ENCODE assay signal across 7 cellular contexts in genomic region chr6:57904356-57904755, GRCh38.
DNase-seq lines count a peak whose midpoint lies in the region; TF ChIP-seq lines count a peak whose summit lies in the region.
"Not testable (repeated sequence)": the region's sequence is repeated elsewhere in the genome, so short reads cannot be mapped to it uniquely, and the experiment has no call there.

No MANE protein-coding gene starts in this region.

- H3K27ac ChIP-seq in SJCRH30: 0 out of 2 replicates have a peak overlapping the region, but pooled peaks have one; percentile 10
- not testable (repeated sequence) for H3K27ac ChIP-seq in SK-N-SH (ENCODE audit: low read depth in 2 of 2, low read length in 1 of 2)

- CTCF ChIA-PET in HEK293T (lab: Yijun Ruan, JAX); SK-N-SH (lab: Yijun Ruan, JAX): not testable (repeated sequence)

- not testable (repeated sequence) for H3K79me2 ChIP-seq in SK-N-SH (ENCODE audit: insufficient read depth)

- DNase-seq in DMS53 treated with DMSO at 0.1 percent for 48 hours (lab: John Stamatoyannopoulos, UW; ENCODE audit: unreplicated experiment) (peak; percentile 1), NCI-H510A treated with DMSO at 0.1 percent for 48 hours (lab: John Stamatoyannopoulos, UW) (peak; percentile 29), NCI-H82 treated with DMSO at 0.1 percent for 48 hours (lab: John Stamatoyannopoulos, UW; ENCODE audit: unreplicated experiment) (peak; percentile 23), SJCRH30 (peak in 1 of 2 experiments; percentile 6), retina (peak; percentile 1)
- DNase-seq in HEK293T (ENCODE audit: extremely low spot score); SK-N-SH: not testable (repeated sequence)

- H3K9me3 ChIP-seq in SJCRH30 (replicated peaks); SK-N-SH: not testable (repeated sequence)

- 11% methylated on average over 6 of the region's 6 CpGs for WGBS in SK-N-SH (ENCODE audit: low lambda C conversion rate)

- peak overlapping the region; percentile 15; the same call in 1 of the 2 replicates for H3K4me3 ChIP-seq in SJCRH30
- H3K4me3 ChIP-seq in SK-N-SH (ENCODE audit: low read depth in 2 of 2, low read length in 1 of 2): not testable (repeated sequence)

- not testable (repeated sequence) for H4K20me1 ChIP-seq in SK-N-SH (ENCODE audit: insufficient read depth)

- TF ChIP-seq CTCF in SK-N-SH (IDR thresholded peaks at IDR 0.05): not testable (repeated sequence)

- not testable (repeated sequence) for TF ChIP-seq RAD21 in SK-N-SH (IDR thresholded peaks at IDR 0.05; ENCODE audit: low read length)

- not testable (repeated sequence) for H2AFZ ChIP-seq in SK-N-SH (ENCODE audit: low read depth)

- H3K9me2 ChIP-seq in SK-N-SH: not testable (repeated sequence)

- H3K4me2 ChIP-seq in SK-N-SH: not testable (repeated sequence)

- H3K9ac ChIP-seq in SK-N-SH: not testable (repeated sequence)

- TF ChIP-seq EP300 in SK-N-SH (IDR thresholded peaks at IDR 0.05; ENCODE audit: borderline replicate concordance in 1 of 2, low read depth in 1 of 2, low read length in 1 of 2): not testable (repeated sequence)

- H3K36me3 ChIP-seq in SJCRH30; SK-N-SH (replicated peaks in 1 of 2; ENCODE audit: control insufficient read depth in 1 of 2, insufficient read depth in 2 of 2, low read length in 1 of 2): not testable (repeated sequence)

- H3K4me1 ChIP-seq in SJCRH30; SK-N-SH (ENCODE audit: control insufficient read depth in 1 of 2, insufficient read depth in 2 of 2, low read depth in 1 of 2, low read length in 1 of 2): not testable (repeated sequence)

- H3K27me3 ChIP-seq in SJCRH30; SK-N-SH (ENCODE audit: insufficient read depth): not testable (repeated sequence)

- not testable (repeated sequence) for H3F3A ChIP-seq in SK-N-SH (replicated peaks; ENCODE audit: insufficient read depth)

- POLR2A ChIA-PET in HEK293T (lab: Yijun Ruan, JAX); SK-N-SH (lab: Yijun Ruan, JAX): not testable (repeated sequence)

TF ChIP-seq in HEK293T, 16 proteins besides CTCF, POLR2A, EP300 and RAD21:
- TF ChIP-seq CTBP1 (IDR thresholded peaks at IDR 0.05; ENCODE audit: borderline replicate concordance): 0 out of 2 replicates have a peak, but pooled peaks have one; percentile 23
- peak; percentile 11; the same call in 1 of the 2 replicates for TF ChIP-seq PKNOX1 (IDR thresholded peaks at IDR 0.05)
- 0 out of 2 replicates have a peak, but pooled peaks have one; percentile 26 for TF ChIP-seq ARNT (IDR thresholded peaks at IDR 0.05)

TF ChIP-seq in SK-N-SH, 30 proteins besides CTCF, POLR2A, EP300 and RAD21:
- TF ChIP-seq GATA2 (CRISPR knock-in tag; IDR thresholded peaks at IDR 0.05): peak; percentile 40; the same call in 1 of the 2 replicates
TF ChIP-seq in SK-N-SH: peak in this region for 1; not testable (repeated sequence) for 29.
